Comparison of ENCODE assay signal across 8 cellular contexts in genomic region chr19:29845576-29846176, GRCh38. TPM values are rescaled to one million over a fixed set of nuclear protein-coding genes. Genes with fewer than 3 reads are reported as not detected.
A peak's percentile ranks its signal among the peaks of the same experiment; 100 is the strongest.
DNase-seq lines count a peak whose midpoint lies in the region; ATAC-seq and TF ChIP-seq lines count a peak whose summit lies in the region.

No MANE protein-coding gene starts in this region.

- H3K4me3 ChIP-seq in mucosa of descending colon (peak overlapping the region; percentile 51), suprapubic skin (peak overlapping the region; percentile 68)

- no peak for TF ChIP-seq POLR2A in suprapubic skin (IDR thresholded peaks at IDR 0.05)

- peak; percentile 13 for ATAC-seq in mucosa of descending colon
- no peak for ATAC-seq in HG03520 (IDR thresholded peaks at IDR 0.05; ENCODE audit: unreplicated experiment)

- no peaks in the 10 kb centered on the region for H3K36me3 Mint-ChIP-seq in IgD-negative memory B cell

- H3K27ac ChIP-seq in suprapubic skin: peak overlapping the region; percentile 87

- H3K9me3 ChIP-seq in mucosa of descending colon (no peaks in the 10 kb centered on the region), suprapubic skin (no peaks in the 10 kb centered on the region)

- DNase-seq in G401 (ENCODE audit: low spot score): peak; percentile 83
- peak; percentile 63 for DNase-seq in UCSD-AML1 (lab: John Stamatoyannopoulos, UW; ENCODE audit: unreplicated experiment)
- DNase-seq in effector CD4-positive, alpha-beta T cell: peak; percentile 7
- DNase-seq in mucosa of descending colon: peak; percentile 63 to 64 (median 64)
- DNase-seq in suprapubic skin (ENCODE audit: low spot score in 2 of 2): no peak
- no peak for DNase-seq in COLO829 (ENCODE audit: low spot score)

- intact Hi-C loops in mucosa of descending colon (cut with DNase I, micrococcal nuclease): no loop called here

- in situ Hi-C loops in G401 (cut with HindIII; ENCODE audit: low sequenced_read_pairs): no loop called here

- no peak for TF ChIP-seq EP300 in suprapubic skin (IDR thresholded peaks at IDR 0.05)

- peaks cover 6 to 11% (median 8%) of the 10 kb centered on the region in 3 donors for H3K4me1 Mint-ChIP-seq in IgD-negative memory B cell

- H3K36me3 ChIP-seq in mucosa of descending colon (ENCODE audit: low read depth) (no peaks in the 10 kb centered on the region), suprapubic skin (no peaks in the 10 kb centered on the region)

- no peaks in the 10 kb centered on the region for H3K9me3 Mint-ChIP-seq in IgD-negative memory B cell

- 3% methylated on average over 22 of the region's 22 CpGs for WGBS in suprapubic skin

- peak overlapping the region; percentile 93 to 98 (median 94) for H3K4me3 Mint-ChIP-seq in IgD-negative memory B cell

- peaks cover 5% of the 10 kb centered on the region for H3K27me3 ChIP-seq in suprapubic skin

- TF ChIP-seq CTCF in mucosa of descending colon (IDR thresholded peaks at IDR 0.05) (no peak), suprapubic skin (IDR thresholded peaks at IDR 0.05) (no peak)

- H3K4me1 ChIP-seq in mucosa of descending colon (ENCODE audit: low read depth): peaks cover 13% of the 10 kb centered on the region
- H3K4me1 ChIP-seq in suprapubic skin: peaks cover 24% of the 10 kb centered on the region

- peak overlapping the region; percentile 91 to 96 (median 92) for H3K27ac Mint-ChIP-seq in IgD-negative memory B cell

- H3K27me3 Mint-ChIP-seq in IgD-negative memory B cell: peaks cover 12% of the 10 kb centered on the region

RNA-seq across cellular contexts. Expression of gene CCNE1, which starts 33.9 kb away (rescaled TPM):
- 50.8 and 76.0 TPM in 2 replicates for total RNA-seq in G401 (2014; rRNA removed; shearing (Covaris generic))
- 0.55 TPM for polyA plus RNA-seq in IgD-negative memory B cell
- total RNA-seq in mucosa of descending colon: 1 to 10 TPM; 4.0 to 7.1 (median 4.4) TPM
- total RNA-seq in suprapubic skin: 10 to 100 TPM in 1 of 4 donors, 1 to 10 TPM in 3; 2.5 to 11.0 (median 6.0) TPM

Comparison
In these comparisons a context has a peak if more than half of its experiments do, and no peak if none do; other contexts are left out.
1. DNase-seq: peak in G401 (single experiment), UCSD-AML1 (single experiment), effector CD4-positive, alpha-beta T cell (single experiment) and mucosa of descending colon (3 of 3); none in suprapubic skin (0 of 2) and COLO829 (single experiment).